8 cellular contexts compared by ENCODE assay signal in genomic region chr1:19811206-19811851, GRCh38. TPM values are rescaled to one million over a fixed set of nuclear protein-coding genes. Genes with fewer than 3 reads are reported as not detected.
DNase-seq lines count a peak whose midpoint lies in the region; ATAC-seq, FAIRE-seq and TF ChIP-seq lines count a peak whose summit lies in the region.

No MANE protein-coding gene starts in this region.

- H3K4me3 ChIP-seq in fibroblast of pulmonary artery (replicated peaks; ENCODE audit: low read depth, low read length) (no peak overlapping the region), small intestine (ENCODE audit: low read depth in 1 of 2, low read length in 2 of 2) (peak overlapping the region in 1 of 2 donors; percentile 42)

- peak overlapping the region; percentile 18 to 79 for H3K27ac ChIP-seq in small intestine (ENCODE audit: low read depth in 1 of 2, low read length in 1 of 2)

- 61 to 66% (median 62%) methylated on average over 5 of the region's 5 CpGs for WGBS in small intestine, 3 donors

- H3K27me3 ChIP-seq in small intestine (ENCODE audit: control insufficient read depth in 2 of 2, insufficient read depth in 2 of 2, low read length in 2 of 2): no peaks in the 10 kb centered on the region

- peaks cover 0 to 2% of the 10 kb centered on the region in 2 donors for H3K4me1 ChIP-seq in small intestine (ENCODE audit: control insufficient read depth in 2 of 2, insufficient read depth in 1 of 2, low read depth in 1 of 2, low read length in 1 of 2)

- H3K9me3 ChIP-seq in small intestine (ENCODE audit: control insufficient read depth, low read depth): no peaks in the 10 kb centered on the region

- peak; percentile 70 for TF ChIP-seq CTCF in fibroblast of pulmonary artery (IDR thresholded peaks at IDR 0.05; ENCODE audit: low read length, missing control alignments)

- ATAC-seq in HG02678 (IDR thresholded peaks at IDR 0.05; ENCODE audit: unreplicated experiment) (no peak), GM21825 (IDR thresholded peaks at IDR 0.05; ENCODE audit: unreplicated experiment) (no peak), GM19397 (IDR thresholded peaks at IDR 0.05; ENCODE audit: unreplicated experiment) (no peak)

- DNase-seq in EL: peak; percentile 50
- DNase-seq in MV-4-11 (lab: John Stamatoyannopoulos, UW): peak; percentile 33
- peak; percentile 9 for DNase-seq in activated CD8-positive, alpha-beta memory T cell treated with anti-CD3 and anti-CD28 coated beads, Interleukin-2, amount 50 U/mL, for 24 hours (ENCODE audit: extremely low read depth)
- DNase-seq in fibroblast of pulmonary artery (ENCODE audit: low read depth): peak; percentile 65
- DNase-seq in small intestine: peak; percentile 75

- no peaks in the 10 kb centered on the region for H3K36me3 ChIP-seq in small intestine (ENCODE audit: control insufficient read depth in 2 of 2, insufficient read depth in 2 of 2, low read length in 2 of 2)

- no peak for FAIRE-seq in small intestine (lab: Jason Lieb, UNC)

RNA-seq across cellular contexts. Expression of gene RNF186, which starts 3.8 kb away (rescaled TPM):
- 100 to 1,000 TPM in 2 of 3 donors, 10 to 100 TPM in 1; 47.0 to 257 (median 162) TPM for polyA plus RNA-seq in small intestine

RNA-seq across cellular contexts. Expression of gene TMCO4, which starts 11.6 kb away (rescaled TPM):
- polyA plus RNA-seq in small intestine: 10 to 100 TPM; 28.6 to 59.0 (median 45.4) TPM

Comparison
In these comparisons a context has a peak if more than half of its experiments do, and no peak if none do; other contexts are left out.
1. DNase-seq: peak in every context shown above with its lines; median percentile 75 in small intestine; 65 in fibroblast of pulmonary artery; 50 in EL; 33 in MV-4-11; 9 in activated CD8-positive, alpha-beta memory T cell treated with anti-CD3 and anti-CD28 coated beads, Interleukin-2, amount 50 U/mL, for 24 hours.